Comparison of ENCODE assay signal across 1 cellular context in the genomic region with DNA sequence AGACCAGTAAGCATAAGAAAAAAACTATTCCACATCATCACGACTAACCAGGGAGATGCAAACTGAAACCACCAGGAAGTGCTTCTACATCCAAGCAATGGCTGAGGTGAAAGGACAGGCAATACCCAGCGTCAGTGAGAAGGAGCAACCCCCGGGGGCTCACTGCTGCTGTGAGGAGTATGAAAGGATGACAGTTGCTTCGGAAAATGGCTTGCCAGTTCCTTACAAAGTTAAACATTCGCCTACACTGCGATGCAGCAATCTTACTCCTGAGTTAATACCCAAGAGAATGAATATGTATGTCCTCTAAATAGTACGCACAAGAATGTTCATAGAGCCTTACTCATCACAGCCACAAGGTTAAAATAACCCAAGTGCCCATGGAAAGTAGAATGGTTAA.
TF ChIP-seq lines count a peak whose summit lies in the region.

No MANE protein-coding gene starts in this region.

TF ChIP-seq in IMR-90, 13 proteins besides CTCF, POLR2A, EP300 and RAD21:
- TF ChIP-seq MAFK (IDR thresholded peaks at IDR 0.05; ENCODE audit: low read depth, low read length): no peak
- TF ChIP-seq RCOR1 (IDR thresholded peaks at IDR 0.05; ENCODE audit: insufficient replicate concordance, low read length): no peak
- TF ChIP-seq, protein P1, sequence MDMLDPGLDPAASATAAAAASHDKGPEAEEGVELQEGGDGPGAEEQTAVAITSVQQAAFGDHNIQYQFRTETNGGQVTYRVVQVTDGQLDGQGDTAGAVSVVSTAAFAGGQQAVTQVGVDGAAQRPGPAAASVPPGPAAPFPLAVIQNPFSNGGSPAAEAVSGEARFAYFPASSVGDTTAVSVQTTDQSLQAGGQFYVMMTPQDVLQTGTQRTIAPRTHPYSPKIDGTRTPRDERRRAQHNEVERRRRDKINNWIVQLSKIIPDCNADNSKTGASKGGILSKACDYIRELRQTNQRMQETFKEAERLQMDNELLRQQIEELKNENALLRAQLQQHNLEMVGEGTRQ (IDR thresholded peaks at IDR 0.05; ENCODE audit: low read depth, low read length): no peak
- TF ChIP-seq MXI1 (IDR thresholded peaks at IDR 0.05; ENCODE audit: borderline replicate concordance, low read depth, low read length): no peak
- TF ChIP-seq BHLHE40 (IDR thresholded peaks at IDR 0.05; ENCODE audit: low read depth, low read length): no peak
- TF ChIP-seq CEBPB (IDR thresholded peaks at IDR 0.05; ENCODE audit: low read depth, low read length): no peak
- TF ChIP-seq, protein P2, sequence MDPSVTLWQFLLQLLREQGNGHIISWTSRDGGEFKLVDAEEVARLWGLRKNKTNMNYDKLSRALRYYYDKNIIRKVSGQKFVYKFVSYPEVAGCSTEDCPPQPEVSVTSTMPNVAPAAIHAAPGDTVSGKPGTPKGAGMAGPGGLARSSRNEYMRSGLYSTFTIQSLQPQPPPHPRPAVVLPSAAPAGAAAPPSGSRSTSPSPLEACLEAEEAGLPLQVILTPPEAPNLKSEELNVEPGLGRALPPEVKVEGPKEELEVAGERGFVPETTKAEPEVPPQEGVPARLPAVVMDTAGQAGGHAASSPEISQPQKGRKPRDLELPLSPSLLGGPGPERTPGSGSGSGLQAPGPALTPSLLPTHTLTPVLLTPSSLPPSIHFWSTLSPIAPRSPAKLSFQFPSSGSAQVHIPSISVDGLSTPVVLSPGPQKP (IDR thresholded peaks at IDR 0.05; ENCODE audit: borderline replicate concordance, low read depth, low read length): no peak
- no peak for TF ChIP-seq SMC3 (IDR thresholded peaks at IDR 0.05; ENCODE audit: low read depth, low read length)
- no peak for TF ChIP-seq FOS (IDR thresholded peaks at IDR 0.05; ENCODE audit: low read depth, low read length)
- no peak for TF ChIP-seq CHD1 (IDR thresholded peaks at IDR 0.05; ENCODE audit: low read depth, low read length)
- TF ChIP-seq MAZ (IDR thresholded peaks at IDR 0.05; ENCODE audit: borderline replicate concordance, low read depth, low read length): no peak
- no peak for TF ChIP-seq NFE2L2 (IDR thresholded peaks at IDR 0.05; ENCODE audit: low read depth, low read length)
- no peak for TF ChIP-seq RFX5 (IDR thresholded peaks at IDR 0.05; ENCODE audit: low read depth, low read length)
